In the genomic region with DNA sequence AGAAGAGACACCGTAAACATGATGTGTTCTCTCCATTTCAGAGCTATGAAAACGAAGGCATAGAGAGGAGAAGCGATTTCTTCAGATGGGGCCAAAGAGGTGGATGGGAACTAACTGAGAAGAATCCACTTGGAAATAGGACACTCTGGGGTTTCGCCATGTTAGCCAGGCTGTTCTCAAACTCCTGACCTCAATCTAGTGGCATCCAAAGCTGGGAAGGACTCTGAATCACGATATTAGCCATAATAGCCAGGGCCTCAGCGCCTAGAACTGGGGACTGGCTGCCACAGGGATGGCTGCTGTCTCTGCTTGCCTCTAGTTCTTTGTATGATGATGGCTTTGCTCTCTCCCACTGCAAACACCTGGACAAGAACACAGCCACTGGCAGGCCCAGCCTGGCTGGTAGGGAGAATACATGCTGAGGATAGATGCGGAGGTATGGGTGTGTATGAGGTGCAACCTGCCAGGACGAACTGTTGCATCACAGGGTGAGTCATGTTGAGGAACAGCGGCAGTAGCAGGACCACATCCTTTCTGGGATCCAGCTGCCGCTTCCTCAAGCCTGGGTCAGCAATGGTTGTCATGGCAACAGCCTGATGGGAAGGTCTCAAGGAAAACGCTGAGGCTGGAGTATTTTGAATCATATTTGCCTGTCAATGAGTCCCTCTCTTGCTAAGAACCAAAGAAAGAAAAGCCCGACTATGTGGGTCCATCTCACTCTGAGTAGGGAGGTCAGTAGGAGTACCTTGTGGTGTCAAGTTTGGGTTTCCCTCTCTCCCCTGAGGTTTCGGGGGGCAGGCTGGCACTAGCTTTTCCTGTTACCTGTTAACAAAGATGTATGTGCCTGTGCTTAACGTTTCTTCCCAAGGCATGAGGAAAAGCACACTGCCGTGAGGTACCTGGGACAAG, we compare ENCODE assay signal across 7 cellular contexts. TPM values are rescaled to one million over a fixed set of nuclear protein-coding genes. Genes with fewer than 3 reads are reported as not detected.
DNase-seq lines count a peak whose midpoint lies in the region; ATAC-seq and TF ChIP-seq lines count a peak whose summit lies in the region.

No MANE protein-coding gene starts in this region.

- peaks cover 22% of the 10 kb centered on the region for H3K27me3 Mint-ChIP-seq in activated CD8-positive, alpha-beta T cell treated with anti-CD3 and anti-CD28 coated beads for 36 hours
- H3K27me3 Mint-ChIP-seq in glutamatergic neuron (ENCODE audit: unreplicated experiment): peaks cover 3% of the 10 kb centered on the region

- H3K4me3 Mint-ChIP-seq in activated CD8-positive, alpha-beta T cell treated with anti-CD3 and anti-CD28 coated beads for 36 hours: no peak overlapping the region
- H3K4me3 Mint-ChIP-seq in glutamatergic neuron (ENCODE audit: unreplicated experiment): no peak overlapping the region

- peak; percentile 86 for ATAC-seq in activated CD8-positive, alpha-beta T cell treated with anti-CD3 and anti-CD28 coated beads for 36 hours
- ATAC-seq in GM18520 (IDR thresholded peaks at IDR 0.05; ENCODE audit: unreplicated experiment) (no peak), HG02885 (IDR thresholded peaks at IDR 0.05; ENCODE audit: poor library complexity, unreplicated experiment) (no peak)

- H3K4me1 Mint-ChIP-seq in activated CD8-positive, alpha-beta T cell treated with anti-CD3 and anti-CD28 coated beads for 36 hours (ENCODE audit: low read depth): peaks cover 9% of the 10 kb centered on the region
- peaks cover 9% of the 10 kb centered on the region for H3K4me1 Mint-ChIP-seq in glutamatergic neuron (ENCODE audit: low read depth, unreplicated experiment)

- peak; percentile 91 for DNase-seq in Daoy (ENCODE audit: low read depth)
- DNase-seq in LHCN-M2 (ENCODE audit: low read depth): peak; percentile 95
- DNase-seq in activated CD8-positive, alpha-beta T cell treated with anti-CD3 and anti-CD28 coated beads for 36 hours: peak; percentile 65
- peak; percentile 48 for DNase-seq in glutamatergic neuron
- DNase-seq in stimulated activated CD8-positive, alpha-beta memory T cell treated with anti-CD3 and anti-CD28 coated beads, Interleukin-7, amount 100 ng/mL, for 4 hours (ENCODE audit: low read depth in 2 of 2): peak; percentile 2 to 7

- H3K27ac Mint-ChIP-seq in activated CD8-positive, alpha-beta T cell treated with anti-CD3 and anti-CD28 coated beads for 36 hours: no peak overlapping the region
- peak overlapping the region; percentile 45 for H3K27ac Mint-ChIP-seq in glutamatergic neuron (ENCODE audit: unreplicated experiment)

- TF ChIP-seq CTCF in activated CD8-positive, alpha-beta T cell treated with anti-CD3 and anti-CD28 coated beads for 36 hours (IDR thresholded peaks at IDR 0.05): no peak
- TF ChIP-seq CTCF in glutamatergic neuron (IDR thresholded peaks at IDR 0.05; ENCODE audit: partially characterized antibody, unreplicated experiment): no peak

- POLR2A ChIA-PET in activated CD8-positive, alpha-beta T cell treated with anti-CD3 and anti-CD28 coated beads for 36 hours (lab: Charles Lee): no interaction called here

- H3K36me3 Mint-ChIP-seq in activated CD8-positive, alpha-beta T cell treated with anti-CD3 and anti-CD28 coated beads for 36 hours (ENCODE audit: low read depth): no peaks in the 10 kb centered on the region
- peaks cover 10% of the 10 kb centered on the region for H3K36me3 Mint-ChIP-seq in glutamatergic neuron (ENCODE audit: unreplicated experiment)

- intact Hi-C loops in activated CD8-positive, alpha-beta T cell treated with anti-CD3 and anti-CD28 coated beads for 36 hours (cut with micrococcal nuclease): no loop called here

- CTCF ChIA-PET in activated CD8-positive, alpha-beta T cell treated with anti-CD3 and anti-CD28 coated beads for 36 hours (lab: Charles Lee): interaction anchor here (1.0 to 1.3 kb wide), 2 partner anchors 29 to 69 kb away, joined by 3 to 5 read pairs; no protein-coding TSS in a partner anchor

- H3K9me3 Mint-ChIP-seq in activated CD8-positive, alpha-beta T cell treated with anti-CD3 and anti-CD28 coated beads for 36 hours: no peaks in the 10 kb centered on the region
- H3K9me3 Mint-ChIP-seq in glutamatergic neuron (ENCODE audit: unreplicated experiment): peaks cover 11% of the 10 kb centered on the region

RNA-seq across cellular contexts. Expression of gene CCDC177, which starts 31.1 kb away (rescaled TPM):
- total RNA-seq in Daoy (2014; rRNA removed; shearing (Covaris generic)): not detected in 2 replicates
- total RNA-seq in LHCN-M2 (2014; rRNA removed): not detected in 2 replicates
- not detected for polyA plus RNA-seq in LHCN-M2 (2012)
- not detected for total RNA-seq in activated CD8-positive, alpha-beta T cell treated with anti-CD3 and anti-CD28 coated beads for 36 hours
- 7.8 TPM for total RNA-seq in glutamatergic neuron (ENCODE audit: unreplicated experiment)

RNA-seq across cellular contexts. Expression of gene PLEKHD1, which starts 59.1 kb away (rescaled TPM):
- 0.06 TPM in 1 of 2 replicates, not detected in the other for total RNA-seq in Daoy (2014; rRNA removed; shearing (Covaris generic))
- total RNA-seq in LHCN-M2 (2014; rRNA removed): 0.06 TPM in 1 of 2 replicates, not detected in the other
- polyA plus RNA-seq in LHCN-M2 (2012): not detected
- total RNA-seq in activated CD8-positive, alpha-beta T cell treated with anti-CD3 and anti-CD28 coated beads for 36 hours: under 1 TPM in 1 of 2 experiments, not detected in 1; 0.07 TPM
- 1.3 TPM for total RNA-seq in glutamatergic neuron (ENCODE audit: unreplicated experiment)

Comparison
In these comparisons a context has a peak if more than half of its experiments do, and no peak if none do; other contexts are left out.
1. DNase-seq: peak in every context shown above with its lines; median percentile 95 in LHCN-M2; 91 in Daoy; 65 in activated CD8-positive, alpha-beta T cell treated with anti-CD3 and anti-CD28 coated beads for 36 hours; 48 in glutamatergic neuron; 4 in stimulated activated CD8-positive, alpha-beta memory T cell treated with anti-CD3 and anti-CD28 coated beads, Interleukin-7, amount 100 ng/mL, for 4 hours.